Comparison of ENCODE assay signal across 21 cellular contexts in genomic region chr1:15973772-15974171, GRCh38. TPM values are rescaled to one million over a fixed set of nuclear protein-coding genes. Genes with fewer than 3 reads are reported as not detected.
DNase-seq lines count a peak whose midpoint lies in the region; ATAC-seq and TF ChIP-seq lines count a peak whose summit lies in the region.
"Had no signal": no experiment of that assay in that cellular context is flagged by ENCODE, and none has a peak within 500 bp of the region (broad histone marks: within the 10 kb centered on the region; RNA-seq: fewer than 3 reads in every experiment).

No MANE protein-coding gene starts in this region.

- TF ChIP-seq POLR2A in spleen (IDR thresholded peaks at IDR 0.05) = no peak

- no peaks in the 10 kb centered on the region for H3K27me3 Mint-ChIP-seq in CD4-positive, alpha-beta memory T cell
- H3K27me3 Mint-ChIP-seq in activated CD8-positive, alpha-beta T cell treated with anti-CD3 and anti-CD28 coated beads for 36 hours = no peaks in the 10 kb centered on the region
- H3K27me3 Mint-ChIP-seq in chondrocyte (ENCODE audit: low read depth) = no peaks in the 10 kb centered on the region
- H3K27me3 Mint-ChIP-seq: activated CD4-positive, alpha-beta T cell treated with anti-CD3 and anti-CD28 coated beads, Interleukin-2, amount 10 ng/mL, durations not matched to agents 7 days and 5 days; progenitor cell of endocrine pancreas had no signal

- no peak for TF ChIP-seq CTCF in activated CD8-positive, alpha-beta T cell treated with anti-CD3 and anti-CD28 coated beads for 36 hours (IDR thresholded peaks at IDR 0.05)
- TF ChIP-seq CTCF in chondrocyte (IDR thresholded peaks at IDR 0.05) (no peak), spleen (IDR thresholded peaks at IDR 0.05 in 8 of 11, conservative IDR thresholded peaks at IDR 0.05 in 3 of 11) (no peak)

- WGBS in mesenchymal stem cell = 100% methylated on average over 3 of the region's 4 CpGs
- 92 to 98% (median 94%) methylated on average over 4 of the region's 4 CpGs for WGBS in spleen, 5 donors

- H3K4me3 ChIP-seq in BLaER1 = peak overlapping the region; percentile 79; the same call in 1 of the 2 replicates
- H3K4me3 ChIP-seq in CD4-positive, alpha-beta memory T cell (ENCODE audit: low read length in 2 of 2) = no peak overlapping the region
- no peak overlapping the region for H3K4me3 ChIP-seq in mesenchymal stem cell (ENCODE audit: insufficient read depth in 1 of 2, low read depth in 1 of 2, low read length in 2 of 2)
- H3K4me3 ChIP-seq in effector memory CD4-positive, alpha-beta T cell (ENCODE audit: insufficient read depth, low read depth, low read length, poor library complexity, severe bottlenecking) = no peak overlapping the region
- H3K4me3 ChIP-seq in spleen = no peak overlapping the region
- H3K4me3 ChIP-seq: heart left ventricle, tibial nerve had no signal

- peak overlapping the region in 7 of 8 donors; percentile 0 to 58 (median 21) for H3K4me3 Mint-ChIP-seq in CD4-positive, alpha-beta memory T cell
- H3K4me3 Mint-ChIP-seq in activated CD8-positive, alpha-beta T cell treated with anti-CD3 and anti-CD28 coated beads for 36 hours = peak overlapping the region; percentile 4
- no peak overlapping the region for H3K4me3 Mint-ChIP-seq in chondrocyte (ENCODE audit: unreplicated experiment)

- no peak overlapping the region for H2BK12ac ChIP-seq in mesenchymal stem cell (ENCODE audit: low read length in 2 of 2)

- no peak overlapping the region for H4K8ac ChIP-seq in mesenchymal stem cell (ENCODE audit: low read length)

- CTCF ChIA-PET in CD4-positive, alpha-beta memory T cell (lab: Charles Lee; ENCODE audit: partially characterized antibody) = interaction anchor here (0.6 to 1.4 kb wide), 3 partner anchors 14 to 183 kb away, joined by 3 read pairs; no protein-coding TSS in a partner anchor
- CTCF ChIA-PET in activated CD8-positive, alpha-beta T cell treated with anti-CD3 and anti-CD28 coated beads for 36 hours (lab: Charles Lee) = no interaction called here

- intact Hi-C loops in CD4-positive, alpha-beta memory T cell (cut with micrococcal nuclease) = loop anchor here (10.0 kb wide), 2 partner anchors 391 to 449 kb away; partner anchors contain the start of genes CASP9, DNAJC16 and SZRD1
- intact Hi-C loops in activated CD8-positive, alpha-beta T cell treated with anti-CD3 and anti-CD28 coated beads for 36 hours (cut with micrococcal nuclease) = no loop called here
- intact Hi-C loops in spleen (cut with DNase I; ENCODE audit: low total_unique reads) = no loop called here

- DNase-seq in CD4-positive, alpha-beta memory T cell = no peak
- no peak for DNase-seq in activated CD8-positive, alpha-beta T cell treated with anti-CD3 and anti-CD28 coated beads for 36 hours
- DNase-seq in mesenchymal stem cell (no peak), chondrocyte (ENCODE audit: low spot score) (no peak), spleen (no peak)
- DNase-seq in effector memory CD4-positive, alpha-beta T cell = no peak
- DNase-seq: activated CD4-positive, alpha-beta T cell treated with anti-CD3 and anti-CD28 coated beads, Interleukin-2, amount 10 ng/mL, durations not matched to agents 7 days and 5 days; EL; heart left ventricle; NCI-H1436; NCI-H2171 treated with DMSO at 0.1 percent for 48 hours; NCI-H69; nephron progenitor cell; OCI-M1; stimulated activated naive CD4-positive, alpha-beta T cell had no signal

- H2BK15ac ChIP-seq in mesenchymal stem cell (ENCODE audit: low read depth, poor library complexity, severe bottlenecking) = no peak overlapping the region

- H3K18ac ChIP-seq in mesenchymal stem cell (ENCODE audit: low read depth in 1 of 2, low read length in 2 of 2) = no peak overlapping the region

- H2BK5ac ChIP-seq in mesenchymal stem cell (ENCODE audit: low read depth, low read length, poor library complexity, severe bottlenecking) = no peak overlapping the region

- H4K91ac ChIP-seq in mesenchymal stem cell (ENCODE audit: low read length) = no peak overlapping the region

- H3K27ac ChIP-seq in BLaER1 (peak overlapping the region; percentile 88; the same call in 1 of the 2 replicates), mesenchymal stem cell (ENCODE audit: low read length, poor library complexity, severe bottlenecking) (no peak overlapping the region), spleen (peak overlapping the region in 2 of 8 donors; percentile 1 to 90)
- no peak overlapping the region for H3K27ac ChIP-seq in CD4-positive, alpha-beta memory T cell (ENCODE audit: low read depth, low read length)
- H3K27ac ChIP-seq in effector memory CD4-positive, alpha-beta T cell (ENCODE audit: insufficient read depth, low read length, poor library complexity, severe bottlenecking) = no peak overlapping the region
- H3K27ac ChIP-seq: heart left ventricle, tibial nerve had no signal

- H3K36me3 ChIP-seq in BLaER1 (peaks cover 48% of the 10 kb centered on the region), mesenchymal stem cell (ENCODE audit: control insufficient read depth in 1 of 2, insufficient read depth in 2 of 2, low read depth in 1 of 2, low read length in 2 of 2) (peaks cover 23 to 39% of the 10 kb centered on the region in 2 experiments), spleen (peaks cover 0 to 43% (median 24%) of the 10 kb centered on the region in 6 donors)
- H3K36me3 ChIP-seq in CD4-positive, alpha-beta memory T cell (ENCODE audit: insufficient read depth, low read length) = peaks cover 22% of the 10 kb centered on the region
- peaks cover 20% of the 10 kb centered on the region for H3K36me3 ChIP-seq in effector memory CD4-positive, alpha-beta T cell (ENCODE audit: control insufficient read depth, insufficient read depth, low read length)

- peaks cover 13% of the 10 kb centered on the region for H3K79me1 ChIP-seq in mesenchymal stem cell (replicated peaks; ENCODE audit: low read length, poor library complexity, severe bottlenecking)

- no peaks in the 10 kb centered on the region for H3K27me3 ChIP-seq in BLaER1
- no peaks in the 10 kb centered on the region for H3K27me3 ChIP-seq in CD4-positive, alpha-beta memory T cell (ENCODE audit: insufficient read depth, low read length)
- H3K27me3 ChIP-seq in mesenchymal stem cell (ENCODE audit: control insufficient read depth in 1 of 2, insufficient read depth in 1 of 2, low read length in 2 of 2) = no peaks in the 10 kb centered on the region
- H3K27me3 ChIP-seq in effector memory CD4-positive, alpha-beta T cell (replicated peaks; ENCODE audit: control insufficient read depth, insufficient read depth, low read length, poor library complexity, severe bottlenecking) = no peaks in the 10 kb centered on the region
- no peaks in the 10 kb centered on the region for H3K27me3 ChIP-seq in spleen (replicated peaks in 1 of 7)
- H3K27me3 ChIP-seq: heart left ventricle, tibial nerve had no signal

- H3K4me1 ChIP-seq in BLaER1 (peaks cover 32% of the 10 kb centered on the region), mesenchymal stem cell (ENCODE audit: control insufficient read depth, insufficient read depth, low read depth, low read length) (peaks cover 2% of the 10 kb centered on the region), spleen (peaks cover 14 to 47% (median 38%) of the 10 kb centered on the region in 6 donors)
- peaks cover 25% of the 10 kb centered on the region for H3K4me1 ChIP-seq in CD4-positive, alpha-beta memory T cell (ENCODE audit: insufficient read depth, low read length)
- peaks cover 12% of the 10 kb centered on the region for H3K4me1 ChIP-seq in effector memory CD4-positive, alpha-beta T cell (ENCODE audit: control insufficient read depth, insufficient read depth, low read length, poor library complexity, severe bottlenecking)

- no peak overlapping the region for H2AK5ac ChIP-seq in mesenchymal stem cell (ENCODE audit: low read length, severe bottlenecking)

- peaks cover 41% of the 10 kb centered on the region for H4K20me1 ChIP-seq in BLaER1

- no peak overlapping the region for H3K23ac ChIP-seq in mesenchymal stem cell (ENCODE audit: low read length in 2 of 2)

- POLR2A ChIA-PET in CD4-positive, alpha-beta memory T cell (lab: Charles Lee; ENCODE audit: partially characterized antibody) = interaction anchor here (1.3 to 1.4 kb wide), 2 partner anchors 23 to 140 kb away, joined by 3 to 4 read pairs; no protein-coding TSS in a partner anchor
- POLR2A ChIA-PET in activated CD8-positive, alpha-beta T cell treated with anti-CD3 and anti-CD28 coated beads for 36 hours (lab: Charles Lee) = interaction anchor here (0.8 to 5.0 kb wide), 5 partner anchors 13 to 125 kb away, joined by 3 to 69 read pairs (median 5); no protein-coding TSS in a partner anchor

- peaks cover 24 to 43% (median 34%) of the 10 kb centered on the region in 4 donors for H3K4me1 Mint-ChIP-seq in CD4-positive, alpha-beta memory T cell
- peaks cover 50% of the 10 kb centered on the region for H3K4me1 Mint-ChIP-seq in activated CD8-positive, alpha-beta T cell treated with anti-CD3 and anti-CD28 coated beads for 36 hours (ENCODE audit: low read depth)
- H3K4me1 Mint-ChIP-seq in chondrocyte (ENCODE audit: low read depth) = peaks cover 25% of the 10 kb centered on the region

- H3K9ac ChIP-seq in BLaER1 (no peak overlapping the region), mesenchymal stem cell (ENCODE audit: low read length) (peak overlapping the region; percentile 4)

- H3K27ac Mint-ChIP-seq in CD4-positive, alpha-beta memory T cell = peak overlapping the region in 3 of 7 donors; percentile 2 to 83 (median 34)
- peak overlapping the region; percentile 31 for H3K27ac Mint-ChIP-seq in activated CD8-positive, alpha-beta T cell treated with anti-CD3 and anti-CD28 coated beads for 36 hours
- no peak overlapping the region for H3K27ac Mint-ChIP-seq in chondrocyte (ENCODE audit: unreplicated experiment)
- H3K27ac Mint-ChIP-seq: activated CD4-positive, alpha-beta T cell treated with anti-CD3 and anti-CD28 coated beads, Interleukin-2, amount 10 ng/mL, durations not matched to agents 7 days and 5 days; progenitor cell of endocrine pancreas had no signal

- H3K4ac ChIP-seq in mesenchymal stem cell (ENCODE audit: low read depth in 1 of 2, low read length in 2 of 2) = no peak overlapping the region

- no peak overlapping the region for H2BK120ac ChIP-seq in mesenchymal stem cell (ENCODE audit: low read depth, low read length)

- peaks cover 39% of the 10 kb centered on the region for H3K9me3 ChIP-seq in BLaER1
- no peaks in the 10 kb centered on the region for H3K9me3 ChIP-seq in CD4-positive, alpha-beta memory T cell (ENCODE audit: control insufficient read depth in 1 of 2, low read length in 2 of 2)
- H3K9me3 ChIP-seq in mesenchymal stem cell (ENCODE audit: control insufficient read depth, low read length) = peaks cover 6% of the 10 kb centered on the region
- no peaks in the 10 kb centered on the region for H3K9me3 ChIP-seq in effector memory CD4-positive, alpha-beta T cell (ENCODE audit: control insufficient read depth, low read length)
- no peaks in the 10 kb centered on the region for H3K9me3 ChIP-seq in spleen
- H3K9me3 ChIP-seq: tibial nerve had no signal

- peak overlapping the region; percentile 95 for H3K4me2 ChIP-seq in BLaER1
- no peak overlapping the region for H3K4me2 ChIP-seq in mesenchymal stem cell (ENCODE audit: low read length, poor library complexity, severe bottlenecking)

- H2AFZ ChIP-seq in mesenchymal stem cell (ENCODE audit: low read depth, low read length) = no peak overlapping the region

- ATAC-seq in activated CD8-positive, alpha-beta T cell treated with anti-CD3 and anti-CD28 coated beads for 36 hours = no peak
- ATAC-seq: heart left ventricle, HepG2, Right ventricle myocardium inferior had no signal

- peaks cover 0 to 2% (median 0%) of the 10 kb centered on the region in 8 donors for H3K9me3 Mint-ChIP-seq in CD4-positive, alpha-beta memory T cell
- H3K9me3 Mint-ChIP-seq in activated CD8-positive, alpha-beta T cell treated with anti-CD3 and anti-CD28 coated beads for 36 hours = no peaks in the 10 kb centered on the region
- no peaks in the 10 kb centered on the region for H3K9me3 Mint-ChIP-seq in chondrocyte (ENCODE audit: low read depth)

- peaks cover 29 to 43% of the 10 kb centered on the region in 2 donors for H3K36me3 Mint-ChIP-seq in CD4-positive, alpha-beta memory T cell
- H3K36me3 Mint-ChIP-seq in activated CD8-positive, alpha-beta T cell treated with anti-CD3 and anti-CD28 coated beads for 36 hours (ENCODE audit: low read depth) = peaks cover 44% of the 10 kb centered on the region
- H3K36me3 Mint-ChIP-seq in chondrocyte (ENCODE audit: low read depth) = peaks cover 9% of the 10 kb centered on the region

- no peak overlapping the region for H3K14ac ChIP-seq in mesenchymal stem cell (ENCODE audit: low read length in 2 of 2)

RNA-seq across cellular contexts. Expression of gene ZBTB17, which starts 2.1 kb away (rescaled TPM):
- total RNA-seq in CD4-positive, alpha-beta memory T cell = 10 to 100 TPM; 52.6 to 61.0 TPM
- polyA plus RNA-seq in CD4-positive, alpha-beta memory T cell = 10 to 100 TPM in 1 of 2 donors, 1 to 10 TPM in 1; 5.2 to 24.3 TPM
- total RNA-seq in activated CD8-positive, alpha-beta T cell treated with anti-CD3 and anti-CD28 coated beads for 36 hours = 10 to 100 TPM; 44.1 to 45.7 TPM
- 17.2 TPM for polyA plus RNA-seq in mesenchymal stem cell (2013, experiment 1 of 2)
- polyA plus RNA-seq in mesenchymal stem cell (2013, experiment 2 of 2) = 16.9 TPM
- 23.9 to 30.8 TPM (median 27.2 TPM) in 3 replicates for total RNA-seq in chondrocyte
- total RNA-seq in spleen = 10 to 100 TPM; 36.8 to 73.4 (median 52.1) TPM
- polyA plus RNA-seq in spleen = 100 to 1,000 TPM in 2 of 3 donors, 10 to 100 TPM in 1; 46.5 to 139 (median 111) TPM

RNA-seq across cellular contexts. Expression of gene SRARP, which starts 30.3 kb away (rescaled TPM):
- not detected for total RNA-seq in CD4-positive, alpha-beta memory T cell
- polyA plus RNA-seq in CD4-positive, alpha-beta memory T cell = not detected
- not detected for total RNA-seq in activated CD8-positive, alpha-beta T cell treated with anti-CD3 and anti-CD28 coated beads for 36 hours
- not detected for polyA plus RNA-seq in mesenchymal stem cell (2013, experiment 1 of 2)
- not detected for polyA plus RNA-seq in mesenchymal stem cell (2013, experiment 2 of 2)
- total RNA-seq in chondrocyte (not detected in 3 replicates), spleen (not detected)
- polyA plus RNA-seq in spleen = not detected
- total RNA-seq: activated CD4-positive, alpha-beta T cell treated with anti-CD3 and anti-CD28 coated beads, Interleukin-2, amount 10 ng/mL, durations not matched to agents 7 days and 5 days; M059J; progenitor cell of endocrine pancreas had no signal

RNA-seq across cellular contexts. Expression of gene HSPB7, which starts 44.1 kb away (rescaled TPM):
- not detected for total RNA-seq in CD4-positive, alpha-beta memory T cell
- polyA plus RNA-seq in CD4-positive, alpha-beta memory T cell = not detected
- not detected for total RNA-seq in activated CD8-positive, alpha-beta T cell treated with anti-CD3 and anti-CD28 coated beads for 36 hours
- 3.4 TPM for polyA plus RNA-seq in mesenchymal stem cell (2013, experiment 1 of 2)
- polyA plus RNA-seq in mesenchymal stem cell (2013, experiment 2 of 2) = 4.0 TPM
- total RNA-seq in chondrocyte (61.2 to 160 TPM (median 160 TPM) in 3 replicates), spleen (1 to 10 TPM in 6 of 7 donors, under 1 TPM in 1; 0.60 to 3.7 (median 2.2) TPM)
- polyA plus RNA-seq in spleen = 1 to 10 TPM; 2.3 to 8.1 (median 4.2) TPM
- total RNA-seq: activated CD4-positive, alpha-beta T cell treated with anti-CD3 and anti-CD28 coated beads, Interleukin-2, amount 10 ng/mL, durations not matched to agents 7 days and 5 days; HepG2; progenitor cell of endocrine pancreas had no signal

RNA-seq across cellular contexts. Expression of gene CLCNKA, which starts 48.1 kb away (rescaled TPM):
- not detected for total RNA-seq in CD4-positive, alpha-beta memory T cell
- polyA plus RNA-seq in CD4-positive, alpha-beta memory T cell = not detected
- not detected for total RNA-seq in activated CD8-positive, alpha-beta T cell treated with anti-CD3 and anti-CD28 coated beads for 36 hours
- polyA plus RNA-seq in mesenchymal stem cell (2013, experiment 1 of 2) = 0.19 TPM
- polyA plus RNA-seq in mesenchymal stem cell (2013, experiment 2 of 2) = 0.16 TPM
- total RNA-seq in chondrocyte (0.12 to 0.31 TPM (median 0.21 TPM) in 3 replicates), spleen (under 1 TPM in 3 of 7 donors, not detected in 4; 0.22 to 0.46 (median 0.37) TPM)
- polyA plus RNA-seq in spleen = under 1 TPM; 0.19 to 0.50 (median 0.20) TPM
- total RNA-seq: activated CD4-positive, alpha-beta T cell treated with anti-CD3 and anti-CD28 coated beads, Interleukin-2, amount 10 ng/mL, durations not matched to agents 7 days and 5 days; HepG2; tibial nerve had no signal

Comparison
In these comparisons a context has a peak if more than half of its experiments do, and no peak if none do; other contexts are left out.
1. RNA of gene HSPB7, which starts 44.1 kb away (total RNA-seq): 61.2 to 160 TPM in chondrocyte; 0.60 to 3.7 TPM in spleen, not detected in CD4-positive, alpha-beta memory T cell and not detected in activated CD8-positive, alpha-beta T cell treated with anti-CD3 and anti-CD28 coated beads for 36 hours; every median in the first group is over 10 times any median in the second.